1 cellular context compared by ENCODE assay signal in genomic region chr10:133258818-133259602, GRCh38.
A peak's percentile ranks its signal among the peaks of the same experiment; 100 is the strongest.
TF ChIP-seq lines count a peak whose summit lies in the region.

No MANE protein-coding gene starts in this region.

TF ChIP-seq in HEK293, 187 proteins besides CTCF, POLR2A, EP300 and RAD21 (continued from another document and continues in another):
- TF ChIP-seq ZBTB26 (tag by site-specific recombination; optimal IDR thresholded peaks at IDR 0.05): peak; percentile 16
- TF ChIP-seq ZIC2 (tag by site-specific recombination; IDR thresholded peaks at IDR 0.05): peak; percentile 68
- TF ChIP-seq ZNF529 (tag by site-specific recombination; IDR thresholded peaks at IDR 0.05; ENCODE audit: insufficient replicate concordance): no peak
- TF ChIP-seq SP2 (tag by site-specific recombination; IDR thresholded peaks at IDR 0.05): peak; percentile 51
- TF ChIP-seq ZNF449 (tag by site-specific recombination; IDR thresholded peaks at IDR 0.05): no peak
- TF ChIP-seq KLF17 (tag by site-specific recombination; IDR thresholded peaks at IDR 0.05): peak; percentile 91
- TF ChIP-seq ATF2 (tag by site-specific recombination; IDR thresholded peaks at IDR 0.05; ENCODE audit: low read depth): peak; percentile 94
- peak; percentile 48; the same call in 1 of the 2 replicates for TF ChIP-seq ZNF692 (tag by site-specific recombination; IDR thresholded peaks at IDR 0.05)
- TF ChIP-seq ZBTB10 (tag by site-specific recombination; IDR thresholded peaks at IDR 0.05): peak; percentile 56; the same call in 1 of the 2 replicates
- no peak for TF ChIP-seq ZNF658 (tag by site-specific recombination; IDR thresholded peaks at IDR 0.05)
- peak; percentile 59; the same call in 1 of the 2 replicates for TF ChIP-seq ZNF324 (tag by site-specific recombination; IDR thresholded peaks at IDR 0.05)
- peak; percentile 34; the same call in 1 of the 2 replicates for TF ChIP-seq ZBTB20 (tag by site-specific recombination; IDR thresholded peaks at IDR 0.05)
- no peak for TF ChIP-seq ZNF830 (tag by site-specific recombination; IDR thresholded peaks at IDR 0.05; ENCODE audit: low read depth)
- no peak for TF ChIP-seq ZBTB17 (tag by site-specific recombination; IDR thresholded peaks at IDR 0.05)
- TF ChIP-seq SP7 (tag by site-specific recombination; IDR thresholded peaks at IDR 0.05): peak; percentile 67; the same call in 1 of the 2 replicates
- TF ChIP-seq ZNF341 (tag by site-specific recombination; IDR thresholded peaks at IDR 0.05; ENCODE audit: low read depth): peak; percentile 32; the same call in 1 of the 2 replicates
- TF ChIP-seq ZNF510 (tag by site-specific recombination; IDR thresholded peaks at IDR 0.05; ENCODE audit: insufficient replicate concordance): no peak
- TF ChIP-seq ZNF776 (tag by site-specific recombination; IDR thresholded peaks at IDR 0.05; ENCODE audit: borderline replicate concordance): no peak
- TF ChIP-seq REST (tag by site-specific recombination; IDR thresholded peaks at IDR 0.05): no peak
- TF ChIP-seq ELK4 (IDR thresholded peaks at IDR 0.05; ENCODE audit: borderline replicate concordance, low read depth, low read length): no peak
- TF ChIP-seq ZNF394 (tag by site-specific recombination; IDR thresholded peaks at IDR 0.05; ENCODE audit: borderline replicate concordance): peak; percentile 31; the same call in 1 of the 2 replicates
- no peak for TF ChIP-seq YY2 (tag by site-specific recombination; IDR thresholded peaks at IDR 0.05)
- TF ChIP-seq REPIN1 (tag by site-specific recombination; IDR thresholded peaks at IDR 0.05; ENCODE audit: low read depth): no peak
- no peak for TF ChIP-seq ZNF544 (tag by site-specific recombination; IDR thresholded peaks at IDR 0.05)
- no peak for TF ChIP-seq ZBTB44 (tag by site-specific recombination; IDR thresholded peaks at IDR 0.05)
- peak; percentile 19; the same call in 1 of the 2 replicates for TF ChIP-seq ZNF335 (tag by site-specific recombination; conservative IDR thresholded peaks at IDR 0.05)
- TF ChIP-seq GLI2 (tag by site-specific recombination; IDR thresholded peaks at IDR 0.05; ENCODE audit: borderline replicate concordance, low read depth): no peak
- peak; percentile 86 for TF ChIP-seq ZNF629 (tag by site-specific recombination; IDR thresholded peaks at IDR 0.05)
- no peak for TF ChIP-seq ZNF664 (tag by site-specific recombination; IDR thresholded peaks at IDR 0.05)
- TF ChIP-seq KLF16 (tag by site-specific recombination; IDR thresholded peaks at IDR 0.05): peak; percentile 50; the same call in 1 of the 2 replicates
- TF ChIP-seq ZXDB (tag by site-specific recombination; IDR thresholded peaks at IDR 0.05): no peak
- 0 out of 2 replicates have a peak, but pooled peaks have one; percentile 21 for TF ChIP-seq ZNF600 (tag by site-specific recombination; IDR thresholded peaks at IDR 0.05)
- TF ChIP-seq KLF8 (tag by site-specific recombination; IDR thresholded peaks at IDR 0.05): 0 out of 2 replicates have a peak, but pooled peaks have one; percentile 58
- TF ChIP-seq ZNF148 (tag by site-specific recombination; IDR thresholded peaks at IDR 0.05; ENCODE audit: borderline replicate concordance): 0 out of 2 replicates have a peak, but pooled peaks have one; percentile 52
- no peak for TF ChIP-seq BCL11A (tag by site-specific recombination; IDR thresholded peaks at IDR 0.05; ENCODE audit: low read depth)
- TF ChIP-seq ZBTB6 (tag by site-specific recombination; IDR thresholded peaks at IDR 0.05): peak; percentile 73; the same call in 1 of the 2 replicates
- peak; percentile 93 for TF ChIP-seq ZBTB21 (tag by site-specific recombination; IDR thresholded peaks at IDR 0.05)
- peak; percentile 40; the same call in 1 of the 2 replicates for TF ChIP-seq ZBTB8A (tag by site-specific recombination; IDR thresholded peaks at IDR 0.05)
